Comparison of ENCODE assay signal across 17 cellular contexts in the genomic region with DNA sequence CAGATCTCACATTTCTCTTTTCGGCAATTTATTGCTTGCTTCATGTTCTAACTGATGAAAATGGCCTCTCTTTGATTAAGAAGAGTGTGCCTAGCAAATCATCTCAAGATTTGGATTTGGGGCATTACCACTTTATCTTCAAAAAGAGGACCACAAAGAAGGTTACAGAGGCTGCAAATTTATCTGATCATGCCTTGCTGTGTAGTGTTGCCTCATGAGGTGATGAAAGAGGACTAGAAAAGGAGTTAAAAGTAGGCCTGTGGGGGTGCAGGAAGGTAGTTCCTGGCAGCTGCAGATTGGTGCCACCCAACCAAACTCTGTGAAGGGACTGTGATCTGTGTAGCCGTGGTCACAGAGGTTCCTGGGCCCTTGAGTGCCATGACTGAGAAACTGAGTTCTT.
"Had no signal": no experiment of that assay in that cellular context is flagged by ENCODE, and none has a peak within 500 bp of the region (broad histone marks: within the 10 kb centered on the region; RNA-seq: fewer than 3 reads in every experiment).

No MANE protein-coding gene starts in this region.

- H3K4me3 ChIP-seq: ascending aorta, lower lobe of right lung, neural progenitor cell, upper lobe of left lung had no signal

- H3K4me1 ChIP-seq: ascending aorta, lower lobe of right lung, upper lobe of left lung had no signal

- DNase-seq: activated CD4-positive, alpha-beta T cell treated with anti-CD3 and anti-CD28 coated beads for 1 hour; activated CD4-positive, alpha-beta T cell treated with anti-CD3 and anti-CD28 coated beads, Interleukin-2, amount 50 U/mL, for 1 hour; activated CD8-positive, alpha-beta T cell treated with anti-CD3 and anti-CD28 coated beads, Interleukin-2, amount 10 ng/mL, durations not matched to agents 7 days and 5 days; activated T-cell treated with anti-CD3 and anti-CD28 coated beads, Interleukin-2, amount 50 U/mL, for 1 hour; cortex of kidney; foreskin fibroblast; lower lobe of right lung; stimulated activated CD4-positive, alpha-beta T cell treated with anti-CD3 and anti-CD28 coated beads, Interleukin-2, amount 100 ng/mL, for 48 hours; stimulated activated CD8-positive, alpha-beta memory T cell treated with anti-CD3 and anti-CD28 coated beads, Interleukin-4, amount 100 ng/mL, for 48 hours; stimulated activated naive B cell treated with anti-CD40 and anti-IgM and Interleukin-4, amounts not matched to agents 10 μg/mL and 1 μg/mL and 100 μg/mL, for 72 hours; upper lobe of left lung had no signal

- H3K9me3 ChIP-seq: ascending aorta, lower lobe of right lung, upper lobe of left lung had no signal

- H2AFZ ChIP-seq: neural progenitor cell had no signal

- ATAC-seq: activated CD8-positive, alpha-beta T cell treated with anti-CD3 and anti-CD28 coated beads, Interleukin-2, amount 10 ng/mL, durations not matched to agents 7 days and 5 days; activated naive CD4-positive, alpha-beta T cell treated with anti-CD3 and anti-CD28 coated beads, Interleukin-2, amount 50 U/mL, for 72 hours; left lobe of liver; lower lobe of right lung; sciatic nerve; stimulated activated naive B cell treated with anti-CD40 and anti-IgM and Interleukin-4, amounts not matched to agents 10 μg/mL and 1 μg/mL and 100 μg/mL, for 72 hours had no signal

- H3K4me2 ChIP-seq: neural progenitor cell had no signal

- H3K9ac ChIP-seq: neural progenitor cell had no signal

- H3K27ac ChIP-seq: ascending aorta, lower lobe of right lung, neural progenitor cell, upper lobe of left lung, VCaP had no signal

- H3K27me3 ChIP-seq: ascending aorta, neural progenitor cell, upper lobe of left lung had no signal

- H3K36me3 ChIP-seq: neural progenitor cell had no signal
